20 cellular contexts compared by ENCODE assay signal in the genomic region with DNA sequence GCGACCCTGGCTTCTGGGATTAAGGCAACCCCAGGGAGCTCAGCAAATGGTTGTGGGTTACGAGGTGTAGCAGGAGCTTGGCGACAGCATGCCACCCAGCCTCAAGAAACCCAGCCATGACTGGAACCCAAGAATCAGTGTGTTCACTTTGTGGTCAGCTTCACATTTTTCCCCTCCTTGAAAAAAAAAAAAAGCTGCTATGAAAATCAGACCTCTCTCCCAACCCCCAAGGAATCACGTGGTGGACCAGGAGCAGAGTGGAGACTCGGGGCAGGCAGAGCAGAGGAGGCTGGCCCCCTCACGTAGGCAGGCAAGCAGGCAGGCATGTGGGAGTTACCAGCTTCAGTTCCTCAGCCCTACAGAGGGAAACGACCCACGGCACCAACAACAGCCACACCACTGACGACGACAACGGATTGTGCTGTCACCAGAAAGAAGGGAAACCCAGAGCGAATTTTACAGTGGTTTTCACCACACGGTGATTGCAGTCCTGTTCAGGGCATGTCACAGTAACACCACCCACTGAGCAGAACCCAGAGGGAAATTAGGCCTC.
A peak's percentile ranks its signal among the peaks of the same experiment; 100 is the strongest.
DNase-seq lines count a peak whose midpoint lies in the region; ATAC-seq, FAIRE-seq and TF ChIP-seq lines count a peak whose summit lies in the region.
"Had no signal": no experiment of that assay in that cellular context is flagged by ENCODE, and none has a peak within 500 bp of the region (broad histone marks: within the 10 kb centered on the region; RNA-seq: fewer than 3 reads in every experiment).

No MANE protein-coding gene starts in this region.

- no peak overlapping the region for H2AFZ ChIP-seq in astrocyte (ENCODE audit: low read depth, low read length)

- ATAC-seq in HG03378 (IDR thresholded peaks at IDR 0.05; ENCODE audit: unreplicated experiment) (no peak), esophagus mucosa (no peak)
- ATAC-seq: heart right ventricle, left colon, mucosa of descending colon, pancreas, T-cell had no signal

- FAIRE-seq in astrocyte (lab: Jason Lieb, UNC) (no peak), HTR-8/SVneo (lab: Jason Lieb, UNC) (no peak)
- FAIRE-seq: pancreas, small intestine had no signal

- peak overlapping the region; percentile 93 for H3K27ac Mint-ChIP-seq in astrocyte (ENCODE audit: unreplicated experiment)
- H3K27ac Mint-ChIP-seq: activated CD4-positive, alpha-beta memory T cell treated with anti-CD3 and anti-CD28 coated beads, Interleukin-2, amount 10 ng/mL, durations not matched to agents 7 days and 5 days; activated naive CD8-positive, alpha-beta T cell; T-cell had no signal

- H4K20me1 ChIP-seq in astrocyte (ENCODE audit: insufficient read depth, low read length) = no peaks in the 10 kb centered on the region

- no peaks in the 10 kb centered on the region for H3K9me3 ChIP-seq in astrocyte (ENCODE audit: insufficient read depth, low read depth, low read length)
- H3K9me3 ChIP-seq: heart right ventricle, mucosa of descending colon, pancreas, thoracic aorta had no signal

- H3K9me3 Mint-ChIP-seq in astrocyte (ENCODE audit: unreplicated experiment) = no peaks in the 10 kb centered on the region
- H3K9me3 Mint-ChIP-seq: activated CD4-positive, alpha-beta memory T cell treated with anti-CD3 and anti-CD28 coated beads, Interleukin-2, amount 10 ng/mL, durations not matched to agents 7 days and 5 days; T-cell had no signal

- no peaks in the 10 kb centered on the region for H3K79me2 ChIP-seq in astrocyte (ENCODE audit: insufficient read depth, low read length)

- no peak overlapping the region for H3K9ac ChIP-seq in astrocyte (ENCODE audit: low read length)

- no peaks in the 10 kb centered on the region for H3K27me3 ChIP-seq in astrocyte (ENCODE audit: insufficient read depth, low read length)
- H3K27me3 ChIP-seq: heart right ventricle, pancreas had no signal

- H3K36me3 ChIP-seq in astrocyte (ENCODE audit: insufficient read depth, low read length) = no peaks in the 10 kb centered on the region

- TF ChIP-seq CTCF in astrocyte (IDR thresholded peaks at IDR 0.05; ENCODE audit: insufficient read depth, low read depth, low read length) (no peak), retinal pigment epithelial cell (conservative IDR thresholded peaks at IDR 0.05; ENCODE audit: low read depth, low read length) (no peak)

- H3K27me3 Mint-ChIP-seq in astrocyte (ENCODE audit: low read depth, unreplicated experiment) = no peaks in the 10 kb centered on the region
- H3K27me3 Mint-ChIP-seq: activated CD4-positive, alpha-beta memory T cell treated with anti-CD3 and anti-CD28 coated beads, Interleukin-2, amount 10 ng/mL, durations not matched to agents 7 days and 5 days; activated naive CD8-positive, alpha-beta T cell; T-cell had no signal

- no peak overlapping the region for H3K27ac ChIP-seq in astrocyte (ENCODE audit: low read depth, low read length)
- H3K27ac ChIP-seq: heart right ventricle, pancreas, thoracic aorta had no signal

- H3K36me3 Mint-ChIP-seq in astrocyte (ENCODE audit: low read depth, unreplicated experiment) = no peaks in the 10 kb centered on the region

- no peaks in the 10 kb centered on the region for H3K4me1 ChIP-seq in astrocyte (ENCODE audit: insufficient read depth, low read length)
- H3K4me1 ChIP-seq: heart right ventricle, pancreas had no signal

- H3K4me3 ChIP-seq in astrocyte (ENCODE audit: insufficient read depth, low read depth, low read length) (no peak overlapping the region), retinal pigment epithelial cell (ENCODE audit: low read length) (no peak overlapping the region)
- H3K4me3 ChIP-seq: heart right ventricle, mucosa of descending colon, pancreas, thoracic aorta had no signal

- DNase-seq in LHCN-M2 (ENCODE audit: low read depth) = peak; percentile 8
- DNase-seq in astrocyte (ENCODE audit: low read depth) = peak; percentile 8
- DNase-seq in islet precursor cell = peak; percentile 84
- peak; percentile 14 for DNase-seq in retinal pigment epithelial cell (ENCODE audit: low read depth)
- DNase-seq in HTR-8/SVneo (ENCODE audit: insufficient read length, low spot score) = no peak
- DNase-seq: activated CD4-positive, alpha-beta memory T cell treated with anti-CD3 and anti-CD28 coated beads, Interleukin-2, amount 10 ng/mL, durations not matched to agents 7 days and 5 days; activated T-cell treated with anti-CD3 and anti-CD28 coated beads, Interleukin-2, amount 50 U/mL, for 48 hours; effector memory CD4-positive, alpha-beta T cell; heart right ventricle; left colon; mucosa of descending colon; NCI-H146; NCI-H226; pancreas; small intestine had no signal

- H3K4me1 Mint-ChIP-seq in astrocyte (ENCODE audit: low read depth, unreplicated experiment) = peaks cover 11% of the 10 kb centered on the region
- H3K4me1 Mint-ChIP-seq: activated CD4-positive, alpha-beta memory T cell treated with anti-CD3 and anti-CD28 coated beads, Interleukin-2, amount 10 ng/mL, durations not matched to agents 7 days and 5 days; T-cell had no signal

- no peak overlapping the region for H3K4me3 Mint-ChIP-seq in astrocyte (ENCODE audit: unreplicated experiment)
- H3K4me3 Mint-ChIP-seq: activated CD4-positive, alpha-beta memory T cell treated with anti-CD3 and anti-CD28 coated beads, Interleukin-2, amount 10 ng/mL, durations not matched to agents 7 days and 5 days; activated naive CD8-positive, alpha-beta T cell; T-cell had no signal

- H3K4me2 ChIP-seq in astrocyte (ENCODE audit: low read length) = no peak overlapping the region
